23 cellular contexts compared by ENCODE assay signal in the genomic region with DNA sequence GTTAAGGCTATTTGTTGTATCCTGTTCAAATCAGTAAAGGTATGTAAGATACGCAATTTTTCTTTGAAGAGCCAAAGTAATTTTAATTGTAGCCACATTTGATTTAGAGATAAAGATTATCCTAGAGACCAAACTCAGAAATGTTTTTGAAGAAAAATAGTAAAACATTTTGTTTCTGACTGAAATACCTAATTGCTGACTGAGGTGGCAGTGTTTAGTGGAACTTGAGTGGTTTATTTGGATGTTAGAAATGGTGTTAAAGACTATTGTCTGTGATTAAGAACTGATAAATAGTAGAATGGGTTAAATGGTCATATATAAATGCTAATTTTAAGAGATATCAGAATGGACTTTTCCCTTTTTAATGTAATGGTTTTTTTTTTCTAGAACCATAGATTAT. TPM values are rescaled to one million over a fixed set of nuclear protein-coding genes. Genes with fewer than 3 reads are reported as not detected.
A peak's percentile ranks its signal among the peaks of the same experiment; 100 is the strongest.
DNase-seq lines count a peak whose midpoint lies in the region; ATAC-seq and TF ChIP-seq lines count a peak whose summit lies in the region.
"Had no signal": no experiment of that assay in that cellular context is flagged by ENCODE, and none has a peak within 500 bp of the region (broad histone marks: within the 10 kb centered on the region; RNA-seq: fewer than 3 reads in every experiment).

No MANE protein-coding gene starts in this region.

- H3K4me1 Mint-ChIP-seq in chondrocyte (ENCODE audit: low read depth): no peaks in the 10 kb centered on the region
- H3K4me1 Mint-ChIP-seq in nephron progenitor cell: no peaks in the 10 kb centered on the region
- H3K4me1 Mint-ChIP-seq: stimulated activated memory B cell treated with anti-CD40 and anti-IgM and Interleukin-4, amounts not matched to agents 10 μg/mL and 1 μg/mL and 100 μg/mL, for 72 hours had no signal

- no peak overlapping the region for H3K27ac Mint-ChIP-seq in chondrocyte (ENCODE audit: unreplicated experiment)
- H3K27ac Mint-ChIP-seq in nephron progenitor cell: no peak overlapping the region
- H3K27ac Mint-ChIP-seq: activated naive CD8-positive, alpha-beta T cell treated with anti-CD3 and anti-CD28 coated beads, Interleukin-2, amount 10 ng/mL, durations not matched to agents 7 days and 5 days; activated T-helper 17 cell treated with anti-CD3 and anti-CD28 coated beads, Interleukin-2, amount 50 U/mL, for 72 hours; CD4-positive, CD25-positive, alpha-beta regulatory T cell; stimulated activated memory B cell treated with anti-CD40 and anti-IgM and Interleukin-4, amounts not matched to agents 10 μg/mL and 1 μg/mL and 100 μg/mL, for 72 hours had no signal

- H3K9me3 Mint-ChIP-seq in chondrocyte (ENCODE audit: low read depth) (no peaks in the 10 kb centered on the region), nephron progenitor cell (no peaks in the 10 kb centered on the region)
- H3K9me3 Mint-ChIP-seq: activated naive CD8-positive, alpha-beta T cell treated with anti-CD3 and anti-CD28 coated beads, Interleukin-2, amount 10 ng/mL, durations not matched to agents 7 days and 5 days; activated T-helper 17 cell treated with anti-CD3 and anti-CD28 coated beads, Interleukin-2, amount 50 U/mL, for 72 hours; CD4-positive, CD25-positive, alpha-beta regulatory T cell; stimulated activated memory B cell treated with anti-CD40 and anti-IgM and Interleukin-4, amounts not matched to agents 10 μg/mL and 1 μg/mL and 100 μg/mL, for 72 hours; T-cell had no signal

- H3K27me3 Mint-ChIP-seq in chondrocyte (ENCODE audit: low read depth) (no peaks in the 10 kb centered on the region), nephron progenitor cell (ENCODE audit: low read depth, poor library complexity) (no peaks in the 10 kb centered on the region)
- H3K27me3 Mint-ChIP-seq: activated naive CD8-positive, alpha-beta T cell treated with anti-CD3 and anti-CD28 coated beads, Interleukin-2, amount 10 ng/mL, durations not matched to agents 7 days and 5 days; activated T-helper 17 cell treated with anti-CD3 and anti-CD28 coated beads, Interleukin-2, amount 50 U/mL, for 72 hours; CD4-positive, CD25-positive, alpha-beta regulatory T cell; stimulated activated memory B cell treated with anti-CD40 and anti-IgM and Interleukin-4, amounts not matched to agents 10 μg/mL and 1 μg/mL and 100 μg/mL, for 72 hours; T-cell had no signal

- H3K79me1 ChIP-seq in IMR-90 (ENCODE audit: low read depth in 1 of 2, low read length in 2 of 2): peaks cover 0 to 8% of the 10 kb centered on the region in 2 experiments; a peak in 1 of 4 replicates

- H4K5ac ChIP-seq in IMR-90 (ENCODE audit: low read depth, low read length): no peak overlapping the region

- no peak overlapping the region for H3K4me3 ChIP-seq in IMR-90 (ENCODE audit: insufficient read depth, low read depth, low read length)
- H3K4me3 ChIP-seq: body of pancreas, colonic mucosa, lower lobe of right lung had no signal

- no peak for TF ChIP-seq POLR2A in IMR-90 (IDR thresholded peaks at IDR 0.05; ENCODE audit: low read depth, low read length)

- no peak for ATAC-seq in IMR-90 (ENCODE audit: low read depth)
- ATAC-seq in GM18868 (IDR thresholded peaks at IDR 0.05; ENCODE audit: unreplicated experiment): no peak
- ATAC-seq: activated T-helper 17 cell treated with anti-CD3 and anti-CD28 coated beads, Interleukin-2, amount 50 U/mL, for 72 hours; body of pancreas; lower lobe of right lung; sciatic nerve; stimulated activated memory B cell treated with anti-CD40 and anti-IgM and Interleukin-4, amounts not matched to agents 10 μg/mL and 1 μg/mL and 100 μg/mL, for 72 hours; T-cell had no signal

- no peaks in the 10 kb centered on the region; the same call in 1 of the 2 replicates for H3K9me1 ChIP-seq in IMR-90 (ENCODE audit: insufficient read depth, low read length)

- POLR2A ChIA-PET in IMR-90 (lab: Charles Lee; ENCODE audit: unreplicated experiment): no interaction called here

- no peak overlapping the region for H2AK9ac ChIP-seq in IMR-90 (replicated peaks; ENCODE audit: low read depth, low read length, poor library complexity)

- H3K36me3 ChIP-seq in IMR-90 (ENCODE audit: control insufficient read depth, insufficient read depth, low read length): peaks cover 30% of the 10 kb centered on the region

- no peak overlapping the region for H2BK120ac ChIP-seq in IMR-90 (ENCODE audit: low read depth, low read length)

- no peak overlapping the region for H2BK20ac ChIP-seq in IMR-90 (ENCODE audit: low read depth, low read length)

- CTCF ChIA-PET in IMR-90 (lab: Yijun Ruan, JAX): no interaction called here

- no peak overlapping the region for H3K14ac ChIP-seq in IMR-90 (replicated peaks; ENCODE audit: low read depth, low read length)

- no peak overlapping the region for H4K8ac ChIP-seq in IMR-90 (ENCODE audit: low read depth in 2 of 2, low read length in 2 of 2)

- no peaks in the 10 kb centered on the region for H4K20me1 ChIP-seq in IMR-90 (ENCODE audit: insufficient read depth, low read length)

- TF ChIP-seq RAD21 in IMR-90 (IDR thresholded peaks at IDR 0.05; ENCODE audit: low read length): no peak

- H3K4ac ChIP-seq in IMR-90 (ENCODE audit: low read depth, low read length): no peak overlapping the region

- H2BK15ac ChIP-seq in IMR-90 (ENCODE audit: low read depth, low read length): no peak overlapping the region

- H3K27me3 ChIP-seq in IMR-90 (ENCODE audit: control insufficient read depth, insufficient read depth, low read length): no peaks in the 10 kb centered on the region
- H3K27me3 ChIP-seq: body of pancreas, colonic mucosa had no signal

- H3K36me3 Mint-ChIP-seq in chondrocyte (ENCODE audit: low read depth) (peaks cover 40% of the 10 kb centered on the region), nephron progenitor cell (ENCODE audit: low read depth) (peaks cover 68% of the 10 kb centered on the region)

- BruUV-seq in IMR-90 (replicated peaks; lab: Mats Ljungman, UMichigan): no TSS peak

- no peak overlapping the region for H2AK5ac ChIP-seq in IMR-90 (ENCODE audit: low read depth, low read length)

- in situ Hi-C loops in IMR-90 (cut with MboI; ENCODE audit: low sequenced_read_pairs): loop anchor here (25.0 kb wide), 1 partner anchor 923 kb away; the partner anchor contains the start of gene ABRAXAS2

- H2AFZ ChIP-seq in IMR-90 (replicated peaks; ENCODE audit: low read length, poor library complexity): no peak overlapping the region

- intact Hi-C loops in IMR-90 (cut with micrococcal nuclease): loop anchor here (5.0 kb wide), 1 partner anchor 97 kb away; no protein-coding TSS in a partner anchor

- H4K91ac ChIP-seq in IMR-90 (ENCODE audit: insufficient read depth, low read depth, low read length): no peak overlapping the region

- no peak overlapping the region for H3K18ac ChIP-seq in IMR-90 (ENCODE audit: low read depth, low read length)

- no peak overlapping the region for H3K56ac ChIP-seq in IMR-90 (ENCODE audit: extremely low read depth, insufficient read depth, low read length)

- no peak overlapping the region for H2BK5ac ChIP-seq in IMR-90 (ENCODE audit: low read depth, low read length, poor library complexity, severe bottlenecking)

- no peak overlapping the region for H3K9ac ChIP-seq in IMR-90 (ENCODE audit: low read depth, low read length)

- dilution Hi-C loops in IMR-90 (cut with HindIII; ENCODE audit: low sequenced_read_pairs, unreplicated experiment): no loop called here

- no peak overlapping the region for H3K23ac ChIP-seq in IMR-90 (ENCODE audit: low read depth, low read length)

- H3K27ac ChIP-seq in C4-2B: no peak overlapping the region
- no peak overlapping the region for H3K27ac ChIP-seq in IMR-90 (ENCODE audit: insufficient read depth, low read length)
- H3K27ac ChIP-seq: body of pancreas, colonic mucosa, lower lobe of right lung had no signal

- no peak overlapping the region for H3K4me3 Mint-ChIP-seq in chondrocyte (ENCODE audit: unreplicated experiment)
- no peak overlapping the region for H3K4me3 Mint-ChIP-seq in nephron progenitor cell
- H3K4me3 Mint-ChIP-seq: activated naive CD8-positive, alpha-beta T cell treated with anti-CD3 and anti-CD28 coated beads, Interleukin-2, amount 10 ng/mL, durations not matched to agents 7 days and 5 days; activated T-helper 17 cell treated with anti-CD3 and anti-CD28 coated beads, Interleukin-2, amount 50 U/mL, for 72 hours; CD4-positive, CD25-positive, alpha-beta regulatory T cell; stimulated activated memory B cell treated with anti-CD40 and anti-IgM and Interleukin-4, amounts not matched to agents 10 μg/mL and 1 μg/mL and 100 μg/mL, for 72 hours; T-cell had no signal

- H3K4me1 ChIP-seq in IMR-90 (ENCODE audit: control insufficient read depth, insufficient read depth, low read length): no peaks in the 10 kb centered on the region
- H3K4me1 ChIP-seq: body of pancreas, colonic mucosa, lower lobe of right lung had no signal

- no peak overlapping the region for H3K4me2 ChIP-seq in IMR-90 (ENCODE audit: low read depth, low read length)

- DNase-seq in IMR-90 (no peak), chondrocyte (ENCODE audit: low spot score) (no peak), nephron progenitor cell (no peak), pons (ENCODE audit: low spot score) (no peak), glomerular visceral epithelial cell (ENCODE audit: extremely low spot score) (no peak)
- no peak for DNase-seq in stimulated activated CD4-positive, alpha-beta T cell treated with anti-CD3 and anti-CD28 coated beads, Interleukin-4, amount 100 ng/mL, for 1 hour
- DNase-seq: activated CD4-positive, alpha-beta T cell treated with anti-CD3 and anti-CD28 coated beads for 4 hours; activated naive CD8-positive, alpha-beta T cell treated with anti-CD3 and anti-CD28 coated beads, Interleukin-2, amount 10 ng/mL, durations not matched to agents 7 days and 5 days; body of pancreas; CD4-positive, CD25-positive, alpha-beta regulatory T cell; colonic mucosa; DMS153; lower lobe of right lung; NCI-H1694 treated with DMSO at 0.1 percent for 48 hours; T-cell had no signal

- TF ChIP-seq CTCF in C4-2B (conservative IDR thresholded peaks at IDR 0.05): peak; percentile 29
- TF ChIP-seq CTCF in IMR-90 (conservative IDR thresholded peaks at IDR 0.05; ENCODE audit: low read depth, low read length): 0 out of 2 replicates have a peak, but pooled peaks have one; percentile 8
- TF ChIP-seq CTCF in chondrocyte (IDR thresholded peaks at IDR 0.05): peak; percentile 57
- TF ChIP-seq CTCF in nephron progenitor cell (IDR thresholded peaks at IDR 0.05): peak; percentile 24

- no CpG with 5 or more reads among the region's 1 CpG for WGBS in IMR-90 (ENCODE audit: extremely low coverage in 2 of 2, insufficient read length in 1 of 2), 2 experiments

- no peaks in the 10 kb centered on the region for H3K9me3 ChIP-seq in IMR-90 (ENCODE audit: control insufficient read depth, insufficient read depth, low read length)
- H3K9me3 ChIP-seq: body of pancreas, colonic mucosa, lower lobe of right lung had no signal

RNA-seq across cellular contexts. Expression of gene EDRF1, which starts 15.3 kb away (rescaled TPM):
- total RNA-seq in IMR-90 (2012; rRNA removed) (24.9 and 28.1 TPM in 2 replicates), chondrocyte (14.5 to 21.8 TPM (median 14.8 TPM) in 3 replicates)
- polyA plus RNA-seq in IMR-90 (2012; rRNA removed): 14.1 and 17.0 TPM in 2 replicates
- polyA plus RNA-seq in IMR-90 (2012; cell fraction: cytosol; rRNA removed): 2.8 and 3.3 TPM in 2 replicates
- 16.1 and 66.2 TPM in 2 replicates for polyA plus RNA-seq in IMR-90 (2012; cell fraction: nucleus; rRNA removed; ENCODE audit: low replicate concordance)

RNA-seq across cellular contexts. Expression of gene MMP21, which starts 40.8 kb away (rescaled TPM):
- not detected in 2 replicates for total RNA-seq in IMR-90 (2012; rRNA removed)
- polyA plus RNA-seq in IMR-90 (2012; rRNA removed): not detected in 2 replicates
- polyA plus RNA-seq in IMR-90 (2012; cell fraction: cytosol; rRNA removed): 0.03 TPM in 1 of 2 replicates, not detected in the other
- polyA plus RNA-seq in IMR-90 (2012; cell fraction: nucleus; rRNA removed; ENCODE audit: low replicate concordance): 0.08 and 0.17 TPM in 2 replicates
- total RNA-seq in chondrocyte: not detected in 3 replicates
- total RNA-seq: activated T-helper 17 cell treated with anti-CD3 and anti-CD28 coated beads, Interleukin-2, amount 50 U/mL, for 72 hours; body of pancreas; colonic mucosa; lower lobe of right lung; omental fat pad had no signal
- polyA plus RNA-seq: keratinocyte had no signal

RNA-seq across cellular contexts. Expression of gene TEX36, which starts 51.9 kb away (rescaled TPM):
- total RNA-seq in IMR-90 (2012; rRNA removed) (not detected in 2 replicates), chondrocyte (not detected in 3 replicates)
- not detected in 2 replicates for polyA plus RNA-seq in IMR-90 (2012; rRNA removed)
- not detected in 2 replicates for polyA plus RNA-seq in IMR-90 (2012; cell fraction: cytosol; rRNA removed)
- not detected in 2 replicates for polyA plus RNA-seq in IMR-90 (2012; cell fraction: nucleus; rRNA removed; ENCODE audit: low replicate concordance)
- total RNA-seq: activated naive CD8-positive, alpha-beta T cell treated with anti-CD3 and anti-CD28 coated beads, Interleukin-2, amount 10 ng/mL, durations not matched to agents 7 days and 5 days; activated T-helper 17 cell treated with anti-CD3 and anti-CD28 coated beads, Interleukin-2, amount 50 U/mL, for 72 hours; body of pancreas; CD4-positive, CD25-positive, alpha-beta regulatory T cell; colonic mucosa; lower lobe of right lung; omental fat pad; sciatic nerve; T-cell; temporal lobe had no signal
- polyA plus RNA-seq: CD4-positive, CD25-positive, alpha-beta regulatory T cell; keratinocyte had no signal
